Comparison of ENCODE assay signal across 17 cellular contexts in the genomic region with DNA sequence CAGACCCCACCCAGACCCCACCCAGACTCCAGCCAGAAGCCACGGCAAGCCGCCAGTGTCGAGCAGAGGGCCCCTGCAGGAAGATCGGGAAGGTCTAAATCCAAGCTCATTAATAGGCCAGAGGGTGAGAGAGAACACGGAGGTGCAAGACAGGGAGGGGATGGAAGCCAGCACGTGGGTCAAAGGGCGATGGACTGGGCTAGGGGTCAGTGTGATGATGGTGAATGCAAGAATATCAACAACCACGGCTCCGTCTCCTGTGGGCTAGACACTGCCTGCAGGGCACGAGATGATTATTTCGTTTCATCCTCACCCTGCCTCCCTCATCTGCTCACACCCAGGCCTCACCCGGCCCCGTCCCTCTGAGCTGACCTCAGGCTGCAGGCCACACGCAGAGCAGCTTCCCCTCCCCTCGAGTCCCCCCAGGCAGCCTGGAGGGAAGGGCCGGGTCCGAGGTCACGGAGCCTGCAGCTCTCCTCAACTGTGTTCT.
DNase-seq lines count a peak whose midpoint lies in the region; ATAC-seq, FAIRE-seq and TF ChIP-seq lines count a peak whose summit lies in the region.
"Had no signal": no experiment of that assay in that cellular context is flagged by ENCODE, and none has a peak within 500 bp of the region (broad histone marks: within the 10 kb centered on the region; RNA-seq: fewer than 3 reads in every experiment).

No MANE protein-coding gene starts in this region.

- no peak overlapping the region for H2AK5ac ChIP-seq in IMR-90 (ENCODE audit: low read depth, low read length)

- no peak for TF ChIP-seq EP300 in tibial nerve (IDR thresholded peaks at IDR 0.05)

- no peak overlapping the region for H2AK9ac ChIP-seq in IMR-90 (replicated peaks; ENCODE audit: low read depth, low read length, poor library complexity)

- peak overlapping the region in 3 of 5 experiments; percentile 1 to 86 (median 69) for H3K27ac Mint-ChIP-seq in brain
- H3K27ac Mint-ChIP-seq: activated naive CD8-positive, alpha-beta T cell treated with anti-CD3 and anti-CD28 coated beads, Interleukin-2, amount 50 U/mL, for 24 hours had no signal

- H3K36me3 Mint-ChIP-seq in brain = no peaks in the 10 kb centered on the region

- H2BK15ac ChIP-seq in IMR-90 (ENCODE audit: low read depth, low read length) = no peak overlapping the region

- H2BK120ac ChIP-seq in IMR-90 (ENCODE audit: low read depth, low read length) = peak overlapping the region; percentile 78

- H2BK20ac ChIP-seq in IMR-90 (ENCODE audit: low read depth, low read length) = no peak overlapping the region

- peaks cover 0 to 2% (median 0%) of the 10 kb centered on the region in 5 experiments for H3K9me3 Mint-ChIP-seq in brain
- H3K9me3 Mint-ChIP-seq: activated naive CD8-positive, alpha-beta T cell treated with anti-CD3 and anti-CD28 coated beads, Interleukin-2, amount 50 U/mL, for 24 hours; activated T-cell treated with anti-CD3 and anti-CD28 coated beads, Interleukin-2, amount 50 U/mL, for 4 hours had no signal

- no peak overlapping the region for H2BK5ac ChIP-seq in IMR-90 (ENCODE audit: low read depth, low read length, poor library complexity, severe bottlenecking)

- no peak for FAIRE-seq in RCC 7860 (lab: Jason Lieb, UNC)

- peak overlapping the region; percentile 63; the same call in 1 of the 2 replicates for H3K14ac ChIP-seq in IMR-90 (replicated peaks; ENCODE audit: low read depth, low read length)

- H3K27me3 ChIP-seq in IMR-90 (ENCODE audit: control insufficient read depth, insufficient read depth, low read length) = no peaks in the 10 kb centered on the region
- no peaks in the 10 kb centered on the region for H3K27me3 ChIP-seq in lower lobe of right lung (ENCODE audit: low read depth)
- peaks cover 0 to 7% (median 2%) of the 10 kb centered on the region in 5 donors for H3K27me3 ChIP-seq in subcutaneous abdominal adipose tissue (ENCODE audit: control insufficient read depth in 5 of 5, insufficient read depth in 4 of 5, low read length in 5 of 5)
- no peaks in the 10 kb centered on the region for H3K27me3 ChIP-seq in tibial nerve

- H3K9ac ChIP-seq in IMR-90 (ENCODE audit: low read depth, low read length) = no peak overlapping the region
- peak overlapping the region in 1 of 5 donors; percentile 24 for H3K9ac ChIP-seq in subcutaneous abdominal adipose tissue (ENCODE audit: low read length in 5 of 5)
- H3K9ac ChIP-seq: KMS-11, SK-N-SH had no signal

- H3K4me1 ChIP-seq in IMR-90 (ENCODE audit: control insufficient read depth, insufficient read depth, low read length) (peaks cover 3% of the 10 kb centered on the region; the same call in 1 of the 2 replicates), lower lobe of right lung (peaks cover 23% of the 10 kb centered on the region), subcutaneous abdominal adipose tissue (ENCODE audit: control insufficient read depth in 5 of 5, insufficient read depth in 5 of 5, low read length in 5 of 5) (peaks cover 7 to 21% (median 16%) of the 10 kb centered on the region in 5 donors), tibial nerve (peaks cover 0 to 29% (median 9%) of the 10 kb centered on the region in 4 donors)

- ATAC-seq in IMR-90 (ENCODE audit: low read depth) = peak; percentile 21; the same call in 1 of the 2 replicates
- ATAC-seq in lower lobe of right lung = peak in 1 of 2 donors; percentile 2
- no peak for ATAC-seq in HG02840 (IDR thresholded peaks at IDR 0.05; ENCODE audit: low FRiP score, unreplicated experiment)
- ATAC-seq: activated naive CD8-positive, alpha-beta T cell treated with anti-CD3 and anti-CD28 coated beads, Interleukin-2, amount 50 U/mL, for 24 hours; activated T-cell treated with anti-CD3 and anti-CD28 coated beads, Interleukin-2, amount 50 U/mL, for 4 hours had no signal

- DNase-seq in IMR-90 (no peak), lower lobe of right lung (no peak), RCC 7860 (ENCODE audit: low spot score) (no peak), tibial nerve (ENCODE audit: low spot score in 2 of 2) (no peak)
- DNase-seq: activated CD4-positive, alpha-beta T cell treated with anti-CD3 and anti-CD28 coated beads, Interleukin-2, amount 50 U/mL, for 1 hour; activated naive CD8-positive, alpha-beta T cell treated with anti-CD3 and anti-CD28 coated beads, Interleukin-2, amount 50 U/mL, for 24 hours; activated T-cell treated with anti-CD3 and anti-CD28 coated beads, Interleukin-2, amount 50 U/mL, for 4 hours; C1 segment of cervical spinal cord; islet precursor cell; NCI-H1694; NCI-H510A treated with DMSO at 0.1 percent for 48 hours; SK-N-SH; stimulated activated CD4-positive, alpha-beta T cell treated with anti-CD3 and anti-CD28 coated beads, Interleukin-15, amount 100 ng/mL, for 24 hours had no signal

- H4K20me1 ChIP-seq in IMR-90 (ENCODE audit: insufficient read depth, low read length) = no peaks in the 10 kb centered on the region; the same call in 1 of the 2 replicates

- peak overlapping the region; percentile 37; the same call in 1 of the 2 replicates for H3K4me2 ChIP-seq in IMR-90 (ENCODE audit: low read depth, low read length)
- H3K4me2 ChIP-seq: KMS-11, SK-N-SH had no signal

- peak overlapping the region; percentile 64 for H3K4ac ChIP-seq in IMR-90 (ENCODE audit: low read depth, low read length)

- H3K79me1 ChIP-seq in IMR-90 (ENCODE audit: low read depth in 1 of 2, low read length in 2 of 2) = no peaks in the 10 kb centered on the region

- no peak overlapping the region for H3K4me3 ChIP-seq in IMR-90 (ENCODE audit: insufficient read depth, low read depth, low read length)
- peak overlapping the region; percentile 18 for H3K4me3 ChIP-seq in lower lobe of right lung
- peak overlapping the region in 4 of 5 donors; percentile 4 to 47 (median 32) for H3K4me3 ChIP-seq in subcutaneous abdominal adipose tissue (ENCODE audit: low read depth in 1 of 5, low read length in 5 of 5)
- peak overlapping the region in 1 of 4 donors; percentile 19 for H3K4me3 ChIP-seq in tibial nerve

- H3K56ac ChIP-seq in IMR-90 (ENCODE audit: extremely low read depth, insufficient read depth, low read length) = no peak overlapping the region

- H4K8ac ChIP-seq in IMR-90 (ENCODE audit: low read depth in 2 of 2, low read length in 2 of 2) = peak overlapping the region in 1 of 2 experiments; percentile 68; a peak in 1 of 4 replicates

- H3K36me3 ChIP-seq in IMR-90 (ENCODE audit: control insufficient read depth, insufficient read depth, low read length) (no peaks in the 10 kb centered on the region), lower lobe of right lung (no peaks in the 10 kb centered on the region), subcutaneous abdominal adipose tissue (ENCODE audit: control insufficient read depth in 5 of 5, insufficient read depth in 5 of 5, low read length in 5 of 5) (no peaks in the 10 kb centered on the region), tibial nerve (no peaks in the 10 kb centered on the region)

- no peak for TF ChIP-seq RAD21 in IMR-90 (IDR thresholded peaks at IDR 0.05; ENCODE audit: low read length)

- peak overlapping the region; percentile 56; the same call in 1 of the 2 replicates for H3K23ac ChIP-seq in IMR-90 (ENCODE audit: low read depth, low read length)

- no peak overlapping the region for H3K27ac ChIP-seq in IMR-90 (ENCODE audit: insufficient read depth, low read length)
- peak overlapping the region; percentile 20 for H3K27ac ChIP-seq in lower lobe of right lung
- no peak overlapping the region for H3K27ac ChIP-seq in subcutaneous abdominal adipose tissue (ENCODE audit: low read depth, low read length)
- H3K27ac ChIP-seq in tibial nerve = peak overlapping the region in 2 of 4 donors; percentile 58 to 77
- H3K27ac ChIP-seq: KMS-11 had no signal

- H3K18ac ChIP-seq in IMR-90 (ENCODE audit: low read depth, low read length) = peak overlapping the region; percentile 15; the same call in 1 of the 2 replicates

- no peak overlapping the region for H3K4me3 Mint-ChIP-seq in brain
- H3K4me3 Mint-ChIP-seq: activated naive CD8-positive, alpha-beta T cell treated with anti-CD3 and anti-CD28 coated beads, Interleukin-2, amount 50 U/mL, for 24 hours; activated T-cell treated with anti-CD3 and anti-CD28 coated beads, Interleukin-2, amount 50 U/mL, for 4 hours had no signal

- TF ChIP-seq CTCF in IMR-90 (conservative IDR thresholded peaks at IDR 0.05; ENCODE audit: low read depth, low read length) (no peak), brain (conservative IDR thresholded peaks at IDR 0.05) (no peak), lower lobe of right lung (IDR thresholded peaks at IDR 0.05) (no peak), tibial nerve (IDR thresholded peaks at IDR 0.05) (no peak)

- BruUV-seq in IMR-90 (replicated peaks; lab: Mats Ljungman, UMichigan) = no TSS peak

- H4K5ac ChIP-seq in IMR-90 (ENCODE audit: low read depth, low read length) = no peak overlapping the region; the same call in 1 of the 2 replicates

- H3K9me1 ChIP-seq in IMR-90 (ENCODE audit: insufficient read depth, low read length) = 0 out of 2 replicates have a peak, but pooled peaks cover 3% of the 10 kb centered on the region

- no peak overlapping the region for H4K91ac ChIP-seq in IMR-90 (ENCODE audit: insufficient read depth, low read depth, low read length)

- POLR2A ChIA-PET in IMR-90 (lab: Charles Lee; ENCODE audit: unreplicated experiment) = no interaction called here

- TF ChIP-seq POLR2A in IMR-90 (IDR thresholded peaks at IDR 0.05; ENCODE audit: low read depth, low read length) = no peak
- no peak for TF ChIP-seq POLR2A in tibial nerve (IDR thresholded peaks at IDR 0.05)

- intact Hi-C loops in IMR-90 (cut with micrococcal nuclease) (no loop called here), lower lobe of right lung (cut with DNase I) (no loop called here)

- H3K9me3 ChIP-seq in IMR-90 (ENCODE audit: control insufficient read depth, insufficient read depth, low read length) = no peaks in the 10 kb centered on the region
- no peaks in the 10 kb centered on the region for H3K9me3 ChIP-seq in lower lobe of right lung
- no peaks in the 10 kb centered on the region for H3K9me3 ChIP-seq in subcutaneous abdominal adipose tissue (ENCODE audit: control insufficient read depth in 5 of 5, low read length in 5 of 5)
- no peaks in the 10 kb centered on the region for H3K9me3 ChIP-seq in tibial nerve
- H3K9me3 ChIP-seq: SK-N-SH had no signal

- CTCF ChIA-PET in IMR-90 (lab: Yijun Ruan, JAX) = no interaction called here

- peaks cover 40% of the 10 kb centered on the region for H3K4me1 Mint-ChIP-seq in brain
- H3K4me1 Mint-ChIP-seq: activated naive CD8-positive, alpha-beta T cell treated with anti-CD3 and anti-CD28 coated beads, Interleukin-2, amount 50 U/mL, for 24 hours had no signal

- in situ Hi-C loops in IMR-90 (cut with MboI; ENCODE audit: low sequenced_read_pairs) = no loop called here

- peak overlapping the region; percentile 78 for H2AFZ ChIP-seq in IMR-90 (replicated peaks; ENCODE audit: low read length, poor library complexity)

- H3K27me3 Mint-ChIP-seq in brain = peaks cover 4% of the 10 kb centered on the region
- H3K27me3 Mint-ChIP-seq: activated naive CD8-positive, alpha-beta T cell treated with anti-CD3 and anti-CD28 coated beads, Interleukin-2, amount 50 U/mL, for 24 hours had no signal

- WGBS in IMR-90 (ENCODE audit: extremely low coverage in 2 of 2, insufficient read length in 1 of 2), 2 experiments = no CpG with 5 or more reads among the region's 18 CpGs
- WGBS in tibial nerve, 2 donors = 38 to 47% methylated on average over 18 of the region's 18 CpGs

- dilution Hi-C loops in IMR-90 (cut with HindIII; ENCODE audit: low sequenced_read_pairs, unreplicated experiment) = no loop called here

TF ChIP-seq in IMR-90, 13 proteins besides CTCF, POLR2A, EP300 and RAD21 (continues in another document):
- TF ChIP-seq FOS (IDR thresholded peaks at IDR 0.05; ENCODE audit: low read depth, low read length) = no peak
